In the genomic region with DNA sequence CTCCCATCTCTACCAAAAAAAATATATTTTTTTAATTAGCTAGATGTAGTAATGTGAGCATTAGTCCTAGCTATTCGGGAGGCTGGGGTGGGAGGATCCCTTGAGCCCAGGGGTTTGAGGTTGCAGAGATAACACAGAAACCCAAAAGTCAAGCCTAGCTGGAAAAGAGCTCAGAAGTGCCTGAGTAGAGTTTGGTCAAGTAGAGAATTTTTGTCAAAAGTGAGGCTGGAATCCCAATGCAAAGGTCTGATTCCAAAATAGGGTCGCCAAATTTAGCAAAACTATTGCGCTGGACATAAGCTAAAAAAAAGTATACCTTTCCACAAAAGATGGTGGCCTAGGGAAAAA, we compare ENCODE assay signal across 12 cellular contexts. TPM values are rescaled to one million over a fixed set of nuclear protein-coding genes. Genes with fewer than 3 reads are reported as not detected.
A peak's percentile ranks its signal among the peaks of the same experiment; 100 is the strongest.
DNase-seq lines count a peak whose midpoint lies in the region; ATAC-seq and TF ChIP-seq lines count a peak whose summit lies in the region.
"Had no signal": no experiment of that assay in that cellular context is flagged by ENCODE, and none has a peak within 500 bp of the region (broad histone marks: within the 10 kb centered on the region; RNA-seq: fewer than 3 reads in every experiment).

No MANE protein-coding gene starts in this region.

- H4K20me1 ChIP-seq in BLaER1 = peaks cover 44% of the 10 kb centered on the region
- H4K20me1 ChIP-seq in MM.1S (ENCODE audit: insufficient read depth, low read length) = no peaks in the 10 kb centered on the region

- H3K4me2 ChIP-seq in BLaER1 (peak overlapping the region; percentile 18), MM.1S (ENCODE audit: low read depth, low read length) (peak overlapping the region; percentile 56; the same call in 1 of the 2 replicates), parathyroid adenoma (ENCODE audit: low read length) (peak overlapping the region; percentile 54)

- H3K9me3 Mint-ChIP-seq in activated T-helper 1 cell treated with anti-CD3 and anti-CD28 coated beads, Interleukin-12 subunit alpha, Interleukin-12 subunit beta, Interleukin-2, Interleukin-4 antibody, amounts not matched to agents 30 ng/mL and 10 ng/mL and 1 ng/mL, durations not matched to agents 14 hours and 24 hours and 36 hours = no peaks in the 10 kb centered on the region
- H3K9me3 Mint-ChIP-seq: CD4-positive, alpha-beta T cell had no signal

- H3K27ac Mint-ChIP-seq in activated T-helper 1 cell treated with anti-CD3 and anti-CD28 coated beads, Interleukin-12 subunit alpha, Interleukin-12 subunit beta, Interleukin-2, Interleukin-4 antibody, amounts not matched to agents 30 ng/mL and 10 ng/mL and 1 ng/mL, durations not matched to agents 14 hours and 24 hours and 36 hours = no peak overlapping the region
- H3K27ac Mint-ChIP-seq: activated CD8-positive, alpha-beta memory T cell treated with anti-CD3 and anti-CD28 coated beads, Interleukin-2, amount 10 ng/mL, durations not matched to agents 7 days and 5 days; CD4-positive, alpha-beta T cell had no signal

- peaks cover 88% of the 10 kb centered on the region for H3K36me3 ChIP-seq in BLaER1
- H3K36me3 ChIP-seq in MM.1S (replicated peaks; ENCODE audit: insufficient read depth, low read length) = no peaks in the 10 kb centered on the region
- H3K36me3 ChIP-seq in parathyroid adenoma (ENCODE audit: control insufficient read depth, insufficient read depth, low read length) = no peaks in the 10 kb centered on the region
- H3K36me3 ChIP-seq: upper lobe of left lung had no signal

- H3K4me3 ChIP-seq in BLaER1 = no peak overlapping the region
- H3K4me3 ChIP-seq in MM.1S (ENCODE audit: low read length) = 0 out of 2 replicates have a peak overlapping the region, but pooled peaks have one; percentile 23
- peak overlapping the region; percentile 54 for H3K4me3 ChIP-seq in coronary artery
- no peak overlapping the region for H3K4me3 ChIP-seq in parathyroid adenoma (ENCODE audit: low read depth, low read length)
- H3K4me3 ChIP-seq: upper lobe of left lung had no signal

- H3K27ac ChIP-seq in BLaER1 (peak overlapping the region; percentile 65; the same call in 1 of the 2 replicates), MM.1S (ENCODE audit: low read length) (no peak overlapping the region), coronary artery (no peak overlapping the region), parathyroid adenoma (no peak overlapping the region)
- H3K27ac ChIP-seq: upper lobe of left lung had no signal

- TF ChIP-seq CTCF in MM.1S (IDR thresholded peaks at IDR 0.05; ENCODE audit: low read length) = no peak
- TF ChIP-seq CTCF in coronary artery (IDR thresholded peaks at IDR 0.05) = no peak
- no peak for TF ChIP-seq CTCF in parathyroid adenoma (IDR thresholded peaks at IDR 0.05)

- peaks cover 11% of the 10 kb centered on the region for H3K4me1 Mint-ChIP-seq in activated T-helper 1 cell treated with anti-CD3 and anti-CD28 coated beads, Interleukin-12 subunit alpha, Interleukin-12 subunit beta, Interleukin-2, Interleukin-4 antibody, amounts not matched to agents 30 ng/mL and 10 ng/mL and 1 ng/mL, durations not matched to agents 14 hours and 24 hours and 36 hours (ENCODE audit: low read depth)

- H3K79me2 ChIP-seq in MM.1S (ENCODE audit: low read length) (no peaks in the 10 kb centered on the region), parathyroid adenoma (no peaks in the 10 kb centered on the region)

- H3K9ac ChIP-seq in BLaER1 (no peak overlapping the region), MM.1S (ENCODE audit: low read length) (no peak overlapping the region), parathyroid adenoma (no peak overlapping the region)

- H3F3A ChIP-seq in MM.1S (ENCODE audit: insufficient read depth, low read length) = no peaks in the 10 kb centered on the region

- H3K27me3 ChIP-seq in BLaER1 (no peaks in the 10 kb centered on the region), MM.1S (replicated peaks; ENCODE audit: insufficient read depth, low read length) (no peaks in the 10 kb centered on the region), parathyroid adenoma (ENCODE audit: control insufficient read depth, insufficient read depth, low read length) (no peaks in the 10 kb centered on the region)
- H3K27me3 ChIP-seq: upper lobe of left lung had no signal

- intact Hi-C loops in activated T-helper 1 cell treated with anti-CD3 and anti-CD28 coated beads, Interleukin-12 subunit alpha, Interleukin-12 subunit beta, Interleukin-2, Interleukin-4 antibody, amounts not matched to agents 30 ng/mL and 10 ng/mL and 1 ng/mL, durations not matched to agents 14 hours and 24 hours and 36 hours (cut with micrococcal nuclease) = loop anchor here (5.0 to 10.0 kb wide), 4 partner anchors 113 to 330 kb away; no protein-coding TSS in a partner anchor

- H3K4me1 ChIP-seq in BLaER1 = peaks cover 86% of the 10 kb centered on the region
- H3K4me1 ChIP-seq in MM.1S (ENCODE audit: low read length) = no peaks in the 10 kb centered on the region
- H3K4me1 ChIP-seq in parathyroid adenoma = no peaks in the 10 kb centered on the region

- DNase-seq in MM.1S = no peak
- DNase-seq in coronary artery (ENCODE audit: low spot score) = no peak
- no peak for DNase-seq in effector CD8-positive, alpha-beta T cell (lab: John Stamatoyannopoulos, UW)
- no peak for DNase-seq in stimulated activated naive CD8-positive, alpha-beta T cell treated with anti-CD3 and anti-CD28 coated beads, Interleukin-15, Interleukin-2, amounts not matched to agents 100 U/mL and 50 U/mL, for 24 hours
- no peak for DNase-seq in activated T-helper 1 cell treated with anti-CD3 and anti-CD28 coated beads, Interleukin-12 subunit alpha, Interleukin-12 subunit beta, Interleukin-2, Interleukin-4 antibody, amounts not matched to agents 30 ng/mL and 10 ng/mL and 1 ng/mL, durations not matched to agents 14 hours and 24 hours and 36 hours (ENCODE audit: low spot score)
- DNase-seq in activated CD4-positive, alpha-beta T cell treated with anti-CD3 and anti-CD28 coated beads for 1 hour = no peak
- DNase-seq: foreskin melanocyte had no signal

- H2AFZ ChIP-seq in MM.1S (ENCODE audit: low read length) (peak overlapping the region; percentile 82), parathyroid adenoma (peak overlapping the region; percentile 76)

- ATAC-seq in stimulated activated naive CD8-positive, alpha-beta T cell treated with anti-CD3 and anti-CD28 coated beads, Interleukin-15, Interleukin-2, amounts not matched to agents 100 U/mL and 50 U/mL, for 24 hours = no peak

- H3K27me3 Mint-ChIP-seq in activated T-helper 1 cell treated with anti-CD3 and anti-CD28 coated beads, Interleukin-12 subunit alpha, Interleukin-12 subunit beta, Interleukin-2, Interleukin-4 antibody, amounts not matched to agents 30 ng/mL and 10 ng/mL and 1 ng/mL, durations not matched to agents 14 hours and 24 hours and 36 hours (ENCODE audit: insufficient read depth) = peaks cover 2% of the 10 kb centered on the region
- H3K27me3 Mint-ChIP-seq: activated CD8-positive, alpha-beta memory T cell treated with anti-CD3 and anti-CD28 coated beads, Interleukin-2, amount 10 ng/mL, durations not matched to agents 7 days and 5 days had no signal

- no peak overlapping the region for H3K4me3 Mint-ChIP-seq in activated T-helper 1 cell treated with anti-CD3 and anti-CD28 coated beads, Interleukin-12 subunit alpha, Interleukin-12 subunit beta, Interleukin-2, Interleukin-4 antibody, amounts not matched to agents 30 ng/mL and 10 ng/mL and 1 ng/mL, durations not matched to agents 14 hours and 24 hours and 36 hours
- H3K4me3 Mint-ChIP-seq: activated CD8-positive, alpha-beta memory T cell treated with anti-CD3 and anti-CD28 coated beads, Interleukin-2, amount 10 ng/mL, durations not matched to agents 7 days and 5 days; CD4-positive, alpha-beta T cell had no signal

- H3K9me3 ChIP-seq in BLaER1 (no peaks in the 10 kb centered on the region), MM.1S (replicated peaks; ENCODE audit: insufficient read depth, low read length) (no peaks in the 10 kb centered on the region), parathyroid adenoma (ENCODE audit: control insufficient read depth, low read length) (no peaks in the 10 kb centered on the region)
- H3K9me3 ChIP-seq: upper lobe of left lung had no signal

- H3K9me2 ChIP-seq in MM.1S (replicated peaks; ENCODE audit: insufficient read depth, low read length) = no peaks in the 10 kb centered on the region

- no peaks in the 10 kb centered on the region for H3K36me3 Mint-ChIP-seq in activated T-helper 1 cell treated with anti-CD3 and anti-CD28 coated beads, Interleukin-12 subunit alpha, Interleukin-12 subunit beta, Interleukin-2, Interleukin-4 antibody, amounts not matched to agents 30 ng/mL and 10 ng/mL and 1 ng/mL, durations not matched to agents 14 hours and 24 hours and 36 hours (ENCODE audit: low read depth)
- H3K36me3 Mint-ChIP-seq: activated CD8-positive, alpha-beta memory T cell treated with anti-CD3 and anti-CD28 coated beads, Interleukin-2, amount 10 ng/mL, durations not matched to agents 7 days and 5 days had no signal

RNA-seq across cellular contexts. Expression of a gene that starts 15.5 kb away (rescaled TPM):
- 123 and 128 TPM in 2 replicates for total RNA-seq in activated T-helper 1 cell treated with anti-CD3 and anti-CD28 coated beads, Interleukin-12 subunit alpha, Interleukin-12 subunit beta, Interleukin-2, Interleukin-4 antibody, amounts not matched to agents 30 ng/mL and 10 ng/mL and 1 ng/mL, durations not matched to agents 14 hours and 24 hours and 36 hours

Comparison
In these comparisons a context has a peak if more than half of its experiments do, and no peak if none do; other contexts are left out.
1. H3K4me3 ChIP-seq: peak in MM.1S (single experiment) and coronary artery (single experiment); none in BLaER1 (single experiment) and parathyroid adenoma (single experiment).
2. Peak in every context shown above with its lines, with median percentiles within 50 percentile points of each other: H3K4me2 ChIP-seq.